Comparison of ENCODE assay signal across 18 cellular contexts in the genomic region with DNA sequence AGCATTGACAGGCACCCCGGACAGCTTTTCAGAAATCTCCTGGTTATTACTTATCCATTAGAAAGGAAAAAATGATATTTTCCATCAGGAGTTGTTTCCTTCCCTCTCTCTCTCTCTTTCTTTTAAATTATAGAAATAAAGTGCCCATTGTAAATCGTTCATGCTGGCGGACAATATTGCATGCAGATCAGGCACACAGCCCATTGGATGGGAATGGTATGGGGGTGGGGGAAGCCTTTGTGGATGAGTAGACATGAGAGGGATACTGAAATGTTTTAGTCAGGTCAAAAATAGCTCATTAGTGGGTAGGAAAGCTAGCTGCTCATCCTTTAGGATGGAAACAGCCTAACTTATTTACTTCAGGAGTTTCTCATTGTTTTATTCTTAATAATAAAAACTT.
A peak's percentile ranks its signal among the peaks of the same experiment; 100 is the strongest.
DNase-seq lines count a peak whose midpoint lies in the region; ATAC-seq and TF ChIP-seq lines count a peak whose summit lies in the region.
"Had no signal": no experiment of that assay in that cellular context is flagged by ENCODE, and none has a peak within 500 bp of the region (broad histone marks: within the 10 kb centered on the region; RNA-seq: fewer than 3 reads in every experiment).

No MANE protein-coding gene starts in this region.

- no peak overlapping the region for H2BK15ac ChIP-seq in neuronal stem cell (ENCODE audit: low read length)

- no peak overlapping the region for H3K23ac ChIP-seq in neuronal stem cell (ENCODE audit: low read depth, low read length, poor library complexity)

- H3K27me3 ChIP-seq in neuronal stem cell (ENCODE audit: control insufficient read depth in 3 of 3, insufficient read depth in 3 of 3, low read depth in 1 of 3, low read length in 3 of 3) (peaks cover 0 to 2% (median 0%) of the 10 kb centered on the region in 3 experiments), foreskin keratinocyte (peaks cover 15% of the 10 kb centered on the region)
- H3K27me3 ChIP-seq: BE2C had no signal

- H2AK5ac ChIP-seq in neuronal stem cell (ENCODE audit: low read depth, low read length): no peak overlapping the region

- H3K18ac ChIP-seq in neuronal stem cell (ENCODE audit: low read length): no peak overlapping the region

- peaks cover 0 to 2% of the 10 kb centered on the region in 2 donors for H3K36me3 ChIP-seq in neuronal stem cell (replicated peaks in 1 of 2; ENCODE audit: control insufficient read depth in 2 of 2, insufficient read depth in 2 of 2, low read length in 2 of 2)
- H3K36me3 ChIP-seq: BE2C had no signal

- no peak overlapping the region for H2BK12ac ChIP-seq in neuronal stem cell (ENCODE audit: low read length)

- H2BK5ac ChIP-seq in neuronal stem cell (ENCODE audit: low read length): no peak overlapping the region

- no peak overlapping the region for H3K4me2 ChIP-seq in neuronal stem cell (ENCODE audit: insufficient read depth, low read length, poor library complexity, severe bottlenecking)

- DNase-seq in NCI-H446 (lab: John Stamatoyannopoulos, UW) (peak; percentile 57 to 68), globus pallidus (ENCODE audit: low spot score) (peak; percentile 47), neuronal stem cell (ENCODE audit: low spot score) (no peak), foreskin keratinocyte (no peak)
- DNase-seq: BE2C; C1 segment of cervical spinal cord; CD4-positive, CD25-positive, alpha-beta regulatory T cell; CD8-positive, alpha-beta memory T cell; COR-L47; DMS 273 treated with DMSO at 0.1 percent for 48 hours; DMS53; DND-41; EL; HCEC 1CT had no signal

- no peaks in the 10 kb centered on the region for H3K79me1 ChIP-seq in neuronal stem cell (ENCODE audit: low read depth, low read length)

- H3K14ac ChIP-seq in neuronal stem cell (ENCODE audit: low read length): no peak overlapping the region

- H3K27ac ChIP-seq in neuronal stem cell (replicated peaks; ENCODE audit: low read length) (no peak overlapping the region), foreskin keratinocyte (no peak overlapping the region)

- peak overlapping the region; percentile 2 for H2AFZ ChIP-seq in neuronal stem cell (ENCODE audit: low read length)

- no peak overlapping the region for H2BK120ac ChIP-seq in neuronal stem cell (ENCODE audit: low read depth, low read length)

- ATAC-seq in foreskin keratinocyte (no peak), HG03460 (IDR thresholded peaks at IDR 0.05; ENCODE audit: unreplicated experiment) (no peak), HG03469 (IDR thresholded peaks at IDR 0.05; ENCODE audit: unreplicated experiment) (no peak)
- ATAC-seq: GM12878, HepG2 had no signal

- no peak overlapping the region for H3K4me3 ChIP-seq in neuronal stem cell (ENCODE audit: low read length in 2 of 2)
- H3K4me3 ChIP-seq: GM12878 had no signal

- peaks cover 9 to 33% of the 10 kb centered on the region in 2 donors for H3K4me1 ChIP-seq in neuronal stem cell (ENCODE audit: control insufficient read depth in 2 of 2, insufficient read depth in 1 of 2, low read depth in 1 of 2, low read length in 2 of 2)
- H3K4me1 ChIP-seq in foreskin keratinocyte: no peaks in the 10 kb centered on the region
- H3K4me1 ChIP-seq: BE2C had no signal

- no peak overlapping the region for H3K4ac ChIP-seq in neuronal stem cell (ENCODE audit: low read length)

- TF ChIP-seq CTCF in foreskin keratinocyte (conservative IDR thresholded peaks at IDR 0.05): no peak

- H3K9me3 ChIP-seq in neuronal stem cell (replicated peaks in 1 of 2; ENCODE audit: control insufficient read depth in 2 of 2, insufficient read depth in 1 of 2, low read depth in 1 of 2, low read length in 2 of 2): peaks cover 0 to 4% of the 10 kb centered on the region in 2 donors
- H3K9me3 ChIP-seq: BE2C had no signal

- H4K8ac ChIP-seq in neuronal stem cell (ENCODE audit: low read depth, low read length): no peak overlapping the region

- no CpG with 5 or more reads among the region's 3 CpGs for WGBS in neuronal stem cell (ENCODE audit: extremely low coverage in 2 of 2, insufficient read length in 2 of 2, insufficient replicate concordance in 1 of 2), 2 donors

- no peak overlapping the region for H3K9ac ChIP-seq in neuronal stem cell (ENCODE audit: low read depth, low read length, poor library complexity)

- no peak overlapping the region for H4K91ac ChIP-seq in neuronal stem cell (ENCODE audit: low read depth, low read length, poor library complexity)

Comparison
In these comparisons a context has a peak if more than half of its experiments do, and no peak if none do; other contexts are left out.
1. DNase-seq: peak in NCI-H446 (2 of 2) and globus pallidus (single experiment); none in neuronal stem cell (single experiment) and foreskin keratinocyte (0 of 2).